Comparison of ENCODE assay signal across 17 cellular contexts in the genomic region with DNA sequence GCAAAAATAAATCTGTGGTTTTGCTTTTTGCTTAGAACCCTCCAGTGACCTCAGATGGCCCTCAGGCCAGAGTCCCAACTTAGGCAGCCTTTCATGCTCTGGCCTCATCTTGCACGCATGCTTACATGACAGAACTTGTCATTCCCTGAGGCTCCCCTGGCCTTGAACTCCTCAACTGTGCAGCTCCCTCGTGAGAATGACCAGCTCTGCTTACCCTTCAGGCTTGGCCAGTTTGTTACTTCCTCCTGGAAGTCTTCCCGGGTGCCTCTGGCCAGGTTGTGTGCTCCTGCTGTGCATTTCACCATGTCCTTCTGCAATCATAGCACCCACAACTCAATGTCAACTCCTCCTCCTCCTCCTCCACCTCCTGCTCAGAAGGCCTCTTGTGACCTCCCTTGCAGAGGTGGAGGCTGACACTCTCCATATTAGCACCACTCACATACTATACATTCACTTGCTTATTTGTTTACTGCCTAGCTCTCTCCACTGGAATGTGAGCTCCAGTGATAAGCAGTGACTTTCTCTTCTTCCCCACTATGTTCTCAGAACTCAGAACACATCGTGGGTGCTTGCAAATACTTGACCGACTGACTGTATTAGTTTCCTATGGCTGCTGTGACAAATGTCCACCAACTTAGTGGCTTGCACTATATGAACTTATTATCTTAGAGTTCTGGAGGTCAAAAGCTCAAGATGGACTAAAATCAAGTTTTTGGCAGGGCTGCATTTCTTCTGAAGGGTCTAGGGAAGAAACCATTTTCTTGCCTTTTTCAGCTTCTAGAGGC. TPM values are rescaled to one million over a fixed set of nuclear protein-coding genes. Genes with fewer than 3 reads are reported as not detected.
DNase-seq lines count a peak whose midpoint lies in the region; ATAC-seq lines count a peak whose summit lies in the region.
"Had no signal": no experiment of that assay in that cellular context is flagged by ENCODE, and none has a peak within 500 bp of the region (broad histone marks: within the 10 kb centered on the region; RNA-seq: fewer than 3 reads in every experiment).

No MANE protein-coding gene starts in this region.

- no peak for DNase-seq in Right ventricle myocardium inferior (ENCODE audit: missing footprints)
- no peak for DNase-seq in right cardiac atrium
- DNase-seq in cardiac septum (ENCODE audit: low spot score), result peak; percentile 75
- DNase-seq in stimulated activated CD8-positive, alpha-beta memory T cell treated with anti-CD3 and anti-CD28 coated beads, Interleukin-4, amount 100 ng/mL, for 48 hours, result no peak
- DNase-seq: activated CD4-positive, alpha-beta T cell treated with anti-CD3 and anti-CD28 coated beads, Interleukin-2, amount 50 U/mL, for 4 hours; EL; psoas muscle; stimulated activated CD4-positive, alpha-beta T cell treated with anti-CD3 and anti-CD28 coated beads, Interleukin-4, amount 100 ng/mL, for 1 hour; stimulated activated naive CD4-positive, alpha-beta T cell treated with Interleukin-2 at 50 U/mL for 16 hours had no signal

- 71% methylated on average over 5 of the region's 5 CpGs for WGBS in right cardiac atrium

- H3K4me3 ChIP-seq in right cardiac atrium (ENCODE audit: low read length), result no peak overlapping the region
- H3K4me3 ChIP-seq: GM23338, psoas muscle had no signal

- peaks cover 12% of the 10 kb centered on the region for H3K4me1 ChIP-seq in right cardiac atrium (ENCODE audit: control insufficient read depth, insufficient read depth, low read length)

- ATAC-seq in Right ventricle myocardium inferior (peak; percentile 30), right cardiac atrium (no peak), HG03159 (IDR thresholded peaks at IDR 0.05; ENCODE audit: unreplicated experiment) (no peak), GM21390 (IDR thresholded peaks at IDR 0.05; ENCODE audit: unreplicated experiment) (no peak)
- ATAC-seq in activated T-helper 17 cell treated with anti-CD3 and anti-CD28 coated beads, Interleukin-2, amount 50 U/mL, for 72 hours (replicated peaks), result no peak
- ATAC-seq in stimulated activated memory B cell treated with anti-CD40 and anti-IgM and Interleukin-4, amounts not matched to agents 10 μg/mL and 1 μg/mL and 100 μg/mL, for 72 hours, result no peak
- ATAC-seq: activated naive CD4-positive, alpha-beta T cell treated with anti-CD3 and anti-CD28 coated beads, Interleukin-2, amount 50 U/mL, for 72 hours; GM23338 had no signal

- H3K27me3 ChIP-seq in right cardiac atrium (ENCODE audit: control insufficient read depth, insufficient read depth), result no peaks in the 10 kb centered on the region

- no peaks in the 10 kb centered on the region for H3K9me3 Mint-ChIP-seq in activated T-helper 17 cell treated with anti-CD3 and anti-CD28 coated beads, Interleukin-2, amount 50 U/mL, for 72 hours
- no peaks in the 10 kb centered on the region for H3K9me3 Mint-ChIP-seq in stimulated activated memory B cell treated with anti-CD40 and anti-IgM and Interleukin-4, amounts not matched to agents 10 μg/mL and 1 μg/mL and 100 μg/mL, for 72 hours
- H3K9me3 Mint-ChIP-seq: GM23338; T-helper 1 cell treated with Interleukin-12 subunit alpha and Interleukin-12 subunit beta and Interleukin-4 antibody, amounts not matched to agents 30 μg/mL and 1 μg/mL, for 36 hours had no signal

- peaks cover 87% of the 10 kb centered on the region for H3K36me3 Mint-ChIP-seq in activated T-helper 17 cell treated with anti-CD3 and anti-CD28 coated beads, Interleukin-2, amount 50 U/mL, for 72 hours (ENCODE audit: low read depth)
- peaks cover 48% of the 10 kb centered on the region for H3K36me3 Mint-ChIP-seq in stimulated activated memory B cell treated with anti-CD40 and anti-IgM and Interleukin-4, amounts not matched to agents 10 μg/mL and 1 μg/mL and 100 μg/mL, for 72 hours

- intact Hi-C loops in Right ventricle myocardium inferior (cut with DNase I) (no loop called here), right cardiac atrium (cut with DNase I) (no loop called here), cardiac septum (cut with DNase I) (no loop called here)

- peaks cover 54% of the 10 kb centered on the region for H3K4me1 Mint-ChIP-seq in activated T-helper 17 cell treated with anti-CD3 and anti-CD28 coated beads, Interleukin-2, amount 50 U/mL, for 72 hours
- peaks cover 79% of the 10 kb centered on the region for H3K4me1 Mint-ChIP-seq in stimulated activated memory B cell treated with anti-CD40 and anti-IgM and Interleukin-4, amounts not matched to agents 10 μg/mL and 1 μg/mL and 100 μg/mL, for 72 hours

- no peak overlapping the region for H3K27ac ChIP-seq in right cardiac atrium (ENCODE audit: low read length)
- H3K27ac ChIP-seq: HL-60 had no signal

- no peaks in the 10 kb centered on the region for H3K9me3 ChIP-seq in right cardiac atrium (ENCODE audit: control insufficient read depth, low read length)
- H3K9me3 ChIP-seq: psoas muscle had no signal

- no peaks in the 10 kb centered on the region for H3K27me3 Mint-ChIP-seq in activated T-helper 17 cell treated with anti-CD3 and anti-CD28 coated beads, Interleukin-2, amount 50 U/mL, for 72 hours
- no peaks in the 10 kb centered on the region for H3K27me3 Mint-ChIP-seq in stimulated activated memory B cell treated with anti-CD40 and anti-IgM and Interleukin-4, amounts not matched to agents 10 μg/mL and 1 μg/mL and 100 μg/mL, for 72 hours

- no peak overlapping the region for H3K4me3 Mint-ChIP-seq in activated T-helper 17 cell treated with anti-CD3 and anti-CD28 coated beads, Interleukin-2, amount 50 U/mL, for 72 hours
- H3K4me3 Mint-ChIP-seq in stimulated activated memory B cell treated with anti-CD40 and anti-IgM and Interleukin-4, amounts not matched to agents 10 μg/mL and 1 μg/mL and 100 μg/mL, for 72 hours, result no peak overlapping the region
- H3K4me3 Mint-ChIP-seq: GM23338; T-helper 1 cell treated with Interleukin-12 subunit alpha and Interleukin-12 subunit beta and Interleukin-4 antibody, amounts not matched to agents 30 μg/mL and 1 μg/mL, for 36 hours had no signal

- H3K27ac Mint-ChIP-seq in activated T-helper 17 cell treated with anti-CD3 and anti-CD28 coated beads, Interleukin-2, amount 50 U/mL, for 72 hours, result peak overlapping the region; percentile 66
- peak overlapping the region; percentile 80 for H3K27ac Mint-ChIP-seq in stimulated activated memory B cell treated with anti-CD40 and anti-IgM and Interleukin-4, amounts not matched to agents 10 μg/mL and 1 μg/mL and 100 μg/mL, for 72 hours
- H3K27ac Mint-ChIP-seq: GM23338 had no signal

RNA-seq across cellular contexts. Expression of gene RCSD1, which starts 41.9 kb away (rescaled TPM):
- total RNA-seq in Right ventricle myocardium inferior (41.6 TPM), right cardiac atrium (10 to 100 TPM; 53.4 to 61.5 (median 58.2) TPM), cardiac septum (32.7 TPM)
- 27.1 TPM for polyA plus RNA-seq in right cardiac atrium
- 10 to 100 TPM; 69.0 to 75.5 TPM for total RNA-seq in activated T-helper 17 cell treated with anti-CD3 and anti-CD28 coated beads, Interleukin-2, amount 50 U/mL, for 72 hours

RNA-seq across cellular contexts. Expression of gene MPZL1, which starts 49.9 kb away (rescaled TPM):
- total RNA-seq in Right ventricle myocardium inferior (47.9 TPM), right cardiac atrium (10 to 100 TPM; 36.3 to 73.7 (median 61.1) TPM), cardiac septum (35.7 TPM)
- polyA plus RNA-seq in right cardiac atrium, result 20.4 TPM
- 10 to 100 TPM; 24.4 to 27.0 TPM for total RNA-seq in activated T-helper 17 cell treated with anti-CD3 and anti-CD28 coated beads, Interleukin-2, amount 50 U/mL, for 72 hours
